ENCODE assay signal across 16 cellular contexts in the genomic region with DNA sequence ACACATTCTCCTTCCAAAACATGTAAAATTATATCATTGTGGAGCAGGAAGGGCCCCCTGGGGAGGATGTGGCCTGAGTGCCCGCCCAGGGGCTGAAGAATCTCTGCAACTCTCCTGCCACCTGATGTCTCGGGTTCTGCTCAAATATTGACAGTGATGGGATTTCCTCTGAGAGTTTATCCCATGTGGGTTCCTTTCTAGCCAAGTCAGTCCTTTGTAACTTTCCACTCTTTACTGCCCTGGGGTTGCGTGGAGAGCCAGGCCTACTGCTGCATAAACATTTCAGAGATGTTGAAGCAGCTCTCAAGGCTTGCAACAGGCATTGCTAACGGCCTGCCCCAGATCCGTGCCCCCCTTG. TPM values are rescaled to one million over a fixed set of nuclear protein-coding genes. Genes with fewer than 3 reads are reported as not detected.
DNase-seq lines count a peak whose midpoint lies in the region; ATAC-seq and TF ChIP-seq lines count a peak whose summit lies in the region.
"Had no signal": no experiment of that assay in that cellular context is flagged by ENCODE, and none has a peak within 500 bp of the region (broad histone marks: within the 10 kb centered on the region; RNA-seq: fewer than 3 reads in every experiment).

No MANE protein-coding gene starts in this region.

- H3K4ac ChIP-seq in mesenchymal stem cell (ENCODE audit: low read depth in 1 of 2, low read length in 2 of 2): no peak overlapping the region

- no peak overlapping the region for H3K9ac ChIP-seq in mesenchymal stem cell (ENCODE audit: low read length)
- no peak overlapping the region for H3K9ac ChIP-seq in MM.1S (ENCODE audit: low read length)
- H3K9ac ChIP-seq: KMS-11 had no signal

- intact Hi-C loops in vagina (cut with DNase I): no loop called here

- no peaks in the 10 kb centered on the region for H3K27me3 ChIP-seq in esophagus (ENCODE audit: control insufficient read depth in 1 of 2, insufficient read depth in 2 of 2, low read length in 2 of 2)
- no peaks in the 10 kb centered on the region for H3K27me3 ChIP-seq in mesenchymal stem cell (ENCODE audit: control insufficient read depth in 1 of 2, insufficient read depth in 1 of 2, low read length in 2 of 2)
- no peaks in the 10 kb centered on the region for H3K27me3 ChIP-seq in MM.1S (replicated peaks; ENCODE audit: insufficient read depth, low read length)
- H3K27me3 ChIP-seq in vagina: no peaks in the 10 kb centered on the region

- TF ChIP-seq CTCF in type B pancreatic cell (conservative IDR thresholded peaks at IDR 0.05) (no peak), MM.1S (IDR thresholded peaks at IDR 0.05; ENCODE audit: low read length) (no peak), vagina (IDR thresholded peaks at IDR 0.05) (no peak)

- H3K27ac ChIP-seq in esophagus (ENCODE audit: low read depth in 2 of 2, low read length in 1 of 2) (peak overlapping the region; percentile 52 to 60), mesenchymal stem cell (ENCODE audit: low read length, poor library complexity, severe bottlenecking) (peak overlapping the region; percentile 59), MM.1S (ENCODE audit: low read length) (no peak overlapping the region), vagina (no peak overlapping the region)
- H3K27ac ChIP-seq: 22Rv1, KMS-11 had no signal

- H3K4me3 ChIP-seq in esophagus (ENCODE audit: low read depth in 1 of 2, low read length in 2 of 2) (no peak overlapping the region), mesenchymal stem cell (ENCODE audit: insufficient read depth in 1 of 2, low read depth in 1 of 2, low read length in 2 of 2) (no peak overlapping the region), MM.1S (ENCODE audit: low read length) (no peak overlapping the region), vagina (no peak overlapping the region)

- no peaks in the 10 kb centered on the region for H3K9me2 ChIP-seq in MM.1S (replicated peaks; ENCODE audit: insufficient read depth, low read length)

- peak overlapping the region; percentile 88 for H2BK120ac ChIP-seq in mesenchymal stem cell (ENCODE audit: low read depth, low read length)

- no peak overlapping the region for H2BK15ac ChIP-seq in mesenchymal stem cell (ENCODE audit: low read depth, poor library complexity, severe bottlenecking)

- H3K79me2 ChIP-seq in MM.1S (ENCODE audit: low read length): no peaks in the 10 kb centered on the region

- peak; percentile 10 for DNase-seq in DMS79 treated with DMSO at 0.1 percent for 48 hours (lab: John Stamatoyannopoulos, UW)
- DNase-seq in DMS79 (lab: John Stamatoyannopoulos, UW): no peak
- DNase-seq in mesenchymal stem cell: peak; percentile 87
- no peak for DNase-seq in type B pancreatic cell (ENCODE audit: extremely low spot score, unreplicated experiment)
- DNase-seq in MM.1S: no peak
- DNase-seq in vagina (ENCODE audit: extremely low spot score in 2 of 2): no peak
- DNase-seq: activated T-cell treated with anti-CD3 and anti-CD28 coated beads, Interleukin-2, amount 50 U/mL, for 24 hours; amygdala; midbrain; NCI-H2029; OCI-M1 had no signal

- no peaks in the 10 kb centered on the region for H3K9me3 Mint-ChIP-seq in type B pancreatic cell
- H3K9me3 Mint-ChIP-seq: activated T-cell treated with anti-CD3 and anti-CD28 coated beads, Interleukin-2, amount 50 U/mL, for 24 hours had no signal

- no peak for TF ChIP-seq POLR2A in vagina (IDR thresholded peaks at IDR 0.05)

- H3K4me3 Mint-ChIP-seq in type B pancreatic cell: peak overlapping the region; percentile 4
- H3K4me3 Mint-ChIP-seq: activated T-cell treated with anti-CD3 and anti-CD28 coated beads, Interleukin-2, amount 50 U/mL, for 24 hours had no signal

- H3K4me2 ChIP-seq in mesenchymal stem cell (ENCODE audit: low read length, poor library complexity, severe bottlenecking): no peak overlapping the region
- no peak overlapping the region for H3K4me2 ChIP-seq in MM.1S (ENCODE audit: low read depth, low read length)
- H3K4me2 ChIP-seq: KMS-11 had no signal

- H3K23ac ChIP-seq in mesenchymal stem cell (ENCODE audit: low read length in 2 of 2): no peak overlapping the region

- H2BK5ac ChIP-seq in mesenchymal stem cell (ENCODE audit: low read depth, low read length, poor library complexity, severe bottlenecking): no peak overlapping the region

- no peak overlapping the region for H2AK5ac ChIP-seq in mesenchymal stem cell (ENCODE audit: low read length, severe bottlenecking)

- peak overlapping the region; percentile 77 for H4K91ac ChIP-seq in mesenchymal stem cell (ENCODE audit: low read length)

- WGBS in esophagus, 2 donors: 47 to 57% methylated on average over 5 of the region's 5 CpGs
- 19% methylated on average over 5 of the region's 5 CpGs for WGBS in mesenchymal stem cell

- peaks cover 29% of the 10 kb centered on the region for H3K4me1 Mint-ChIP-seq in type B pancreatic cell (ENCODE audit: unreplicated experiment)

- H3K18ac ChIP-seq in mesenchymal stem cell (ENCODE audit: low read depth in 1 of 2, low read length in 2 of 2): peak overlapping the region; percentile 9 to 86

- H3K27me3 Mint-ChIP-seq in type B pancreatic cell: peaks cover 3% of the 10 kb centered on the region
- H3K27me3 Mint-ChIP-seq: activated T-cell treated with anti-CD3 and anti-CD28 coated beads, Interleukin-2, amount 50 U/mL, for 24 hours had no signal

- H3K9me3 ChIP-seq in esophagus (ENCODE audit: control insufficient read depth in 2 of 2, insufficient read depth in 1 of 2, low read depth in 1 of 2, low read length in 1 of 2) (no peaks in the 10 kb centered on the region), mesenchymal stem cell (ENCODE audit: control insufficient read depth, low read length) (no peaks in the 10 kb centered on the region), MM.1S (replicated peaks; ENCODE audit: insufficient read depth, low read length) (no peaks in the 10 kb centered on the region), vagina (no peaks in the 10 kb centered on the region)

- H3K14ac ChIP-seq in mesenchymal stem cell (ENCODE audit: low read length in 2 of 2): no peak overlapping the region

- H3K27ac Mint-ChIP-seq in type B pancreatic cell: peak overlapping the region; percentile 11
- H3K27ac Mint-ChIP-seq: activated T-cell treated with anti-CD3 and anti-CD28 coated beads, Interleukin-2, amount 50 U/mL, for 24 hours had no signal

- H2AFZ ChIP-seq in mesenchymal stem cell (ENCODE audit: low read depth, low read length): no peak overlapping the region
- H2AFZ ChIP-seq in MM.1S (ENCODE audit: low read length): no peak overlapping the region

- no peaks in the 10 kb centered on the region for H4K20me1 ChIP-seq in MM.1S (ENCODE audit: insufficient read depth, low read length)

- H3K79me1 ChIP-seq in mesenchymal stem cell (replicated peaks; ENCODE audit: low read length, poor library complexity, severe bottlenecking): no peaks in the 10 kb centered on the region

- H2BK12ac ChIP-seq in mesenchymal stem cell (ENCODE audit: low read length in 2 of 2): no peak overlapping the region

- no peak for ATAC-seq in GM21423 (IDR thresholded peaks at IDR 0.05; ENCODE audit: unreplicated experiment)

- H3K4me1 ChIP-seq in esophagus (ENCODE audit: control insufficient read depth in 2 of 2, insufficient read depth in 2 of 2, low read length in 1 of 2) (peaks cover 7 to 18% of the 10 kb centered on the region in 2 donors), mesenchymal stem cell (ENCODE audit: control insufficient read depth, insufficient read depth, low read depth, low read length) (peaks cover 31% of the 10 kb centered on the region), MM.1S (ENCODE audit: low read length) (peaks cover 5% of the 10 kb centered on the region; the same call in 1 of the 2 replicates), vagina (peaks cover 6% of the 10 kb centered on the region)

- H3K36me3 Mint-ChIP-seq in type B pancreatic cell: no peaks in the 10 kb centered on the region

- H3K36me3 ChIP-seq in esophagus (ENCODE audit: control insufficient read depth in 2 of 2, insufficient read depth in 2 of 2, low read length in 1 of 2) (no peaks in the 10 kb centered on the region), mesenchymal stem cell (ENCODE audit: control insufficient read depth in 1 of 2, insufficient read depth in 2 of 2, low read depth in 1 of 2, low read length in 2 of 2) (no peaks in the 10 kb centered on the region), MM.1S (replicated peaks; ENCODE audit: insufficient read depth, low read length) (no peaks in the 10 kb centered on the region), vagina (no peaks in the 10 kb centered on the region)

- H3F3A ChIP-seq in MM.1S (ENCODE audit: insufficient read depth, low read length): no peaks in the 10 kb centered on the region

- no peak overlapping the region for H4K8ac ChIP-seq in mesenchymal stem cell (ENCODE audit: low read length)

RNA-seq across cellular contexts. Expression of a gene that starts 4.0 kb away (rescaled TPM):
- 10 to 100 TPM in 1 of 2 donors, 1 to 10 TPM in 1; 7.0 to 10.9 TPM for polyA plus RNA-seq in esophagus
- polyA plus RNA-seq in mesenchymal stem cell (2013, experiment 1 of 2): 0.11 TPM
- polyA plus RNA-seq in mesenchymal stem cell (2013, experiment 2 of 2): 0.11 TPM
- total RNA-seq in type B pancreatic cell (ENCODE audit: low replicate concordance) (18.4 and 21.6 TPM in 2 replicates), vagina (not detected)

RNA-seq across cellular contexts. Expression of a gene that starts 28.1 kb away (rescaled TPM):
- polyA plus RNA-seq in esophagus: not detected
- not detected for polyA plus RNA-seq in mesenchymal stem cell (2013, experiment 1 of 2)
- not detected for polyA plus RNA-seq in mesenchymal stem cell (2013, experiment 2 of 2)
- total RNA-seq in type B pancreatic cell (ENCODE audit: low replicate concordance) (not detected in 2 replicates), vagina (not detected)
- total RNA-seq: renal cortical epithelial cell had no signal

RNA-seq across cellular contexts. Expression of a gene that starts 32.9 kb away (rescaled TPM):
- 10 to 100 TPM; 58.9 to 69.5 TPM for polyA plus RNA-seq in esophagus
- 111 TPM for polyA plus RNA-seq in mesenchymal stem cell (2013, experiment 1 of 2)
- polyA plus RNA-seq in mesenchymal stem cell (2013, experiment 2 of 2): 106 TPM
- total RNA-seq in type B pancreatic cell (ENCODE audit: low replicate concordance) (53.8 and 73.2 TPM in 2 replicates), vagina (132 TPM)

Comparison
In these comparisons a context has a peak if more than half of its experiments do, and no peak if none do; other contexts are left out.
1. DNase-seq: peak in DMS79 treated with DMSO at 0.1 percent for 48 hours (single experiment) and mesenchymal stem cell (single experiment); none in DMS79 (single experiment), type B pancreatic cell (single experiment), MM.1S (single experiment) and vagina (0 of 2).
2. H3K27ac ChIP-seq: peak in esophagus (2 of 2) and mesenchymal stem cell (single experiment); none in MM.1S (single experiment) and vagina (single experiment).
3. RNA of a gene that starts 4.0 kb away (total RNA-seq): 18.4 to 21.6 TPM in type B pancreatic cell; not detected in vagina (single experiment); every median in the first group is over 10 times any median in the second.